ENCODE assay signal across 1 cellular context in genomic region chr2:151789055-151789834, GRCh38.
TF ChIP-seq lines count a peak whose summit lies in the region.

No MANE protein-coding gene starts in this region.

TF ChIP-seq in K562, 482 proteins besides CTCF, POLR2A, EP300 and RAD21 (continued from another document and continues in another):
- TF ChIP-seq, protein P1, sequence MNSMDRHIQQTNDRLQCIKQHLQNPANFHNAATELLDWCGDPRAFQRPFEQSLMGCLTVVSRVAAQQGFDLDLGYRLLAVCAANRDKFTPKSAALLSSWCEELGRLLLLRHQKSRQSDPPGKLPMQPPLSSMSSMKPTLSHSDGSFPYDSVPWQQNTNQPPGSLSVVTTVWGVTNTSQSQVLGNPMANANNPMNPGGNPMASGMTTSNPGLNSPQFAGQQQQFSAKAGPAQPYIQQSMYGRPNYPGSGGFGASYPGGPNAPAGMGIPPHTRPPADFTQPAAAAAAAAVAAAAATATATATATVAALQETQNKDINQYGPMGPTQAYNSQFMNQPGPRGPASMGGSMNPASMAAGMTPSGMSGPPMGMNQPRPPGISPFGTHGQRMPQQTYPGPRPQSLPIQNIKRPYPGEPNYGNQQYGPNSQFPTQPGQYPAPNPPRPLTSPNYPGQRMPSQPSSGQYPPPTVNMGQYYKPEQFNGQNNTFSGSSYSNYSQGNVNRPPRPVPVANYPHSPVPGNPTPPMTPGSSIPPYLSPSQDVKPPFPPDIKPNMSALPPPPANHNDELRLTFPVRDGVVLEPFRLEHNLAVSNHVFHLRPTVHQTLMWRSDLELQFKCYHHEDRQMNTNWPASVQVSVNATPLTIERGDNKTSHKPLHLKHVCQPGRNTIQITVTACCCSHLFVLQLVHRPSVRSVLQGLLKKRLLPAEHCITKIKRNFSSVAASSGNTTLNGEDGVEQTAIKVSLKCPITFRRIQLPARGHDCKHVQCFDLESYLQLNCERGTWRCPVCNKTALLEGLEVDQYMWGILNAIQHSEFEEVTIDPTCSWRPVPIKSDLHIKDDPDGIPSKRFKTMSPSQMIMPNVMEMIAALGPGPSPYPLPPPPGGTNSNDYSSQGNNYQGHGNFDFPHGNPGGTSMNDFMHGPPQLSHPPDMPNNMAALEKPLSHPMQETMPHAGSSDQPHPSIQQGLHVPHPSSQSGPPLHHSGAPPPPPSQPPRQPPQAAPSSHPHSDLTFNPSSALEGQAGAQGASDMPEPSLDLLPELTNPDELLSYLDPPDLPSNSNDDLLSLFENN (IDR thresholded peaks at IDR 0.05; ENCODE audit: low read depth in 2 of 2, low read length in 2 of 2): peak in 1 of 2 experiments; percentile 87; a peak in 2 of 4 replicates
- no peak for TF ChIP-seq DNMT1 (IDR thresholded peaks at IDR 0.05)
- TF ChIP-seq NFRKB (IDR thresholded peaks at IDR 0.05; ENCODE audit: low read depth): no peak; the same call in 1 of the 2 replicates
- TF ChIP-seq, protein P2, sequence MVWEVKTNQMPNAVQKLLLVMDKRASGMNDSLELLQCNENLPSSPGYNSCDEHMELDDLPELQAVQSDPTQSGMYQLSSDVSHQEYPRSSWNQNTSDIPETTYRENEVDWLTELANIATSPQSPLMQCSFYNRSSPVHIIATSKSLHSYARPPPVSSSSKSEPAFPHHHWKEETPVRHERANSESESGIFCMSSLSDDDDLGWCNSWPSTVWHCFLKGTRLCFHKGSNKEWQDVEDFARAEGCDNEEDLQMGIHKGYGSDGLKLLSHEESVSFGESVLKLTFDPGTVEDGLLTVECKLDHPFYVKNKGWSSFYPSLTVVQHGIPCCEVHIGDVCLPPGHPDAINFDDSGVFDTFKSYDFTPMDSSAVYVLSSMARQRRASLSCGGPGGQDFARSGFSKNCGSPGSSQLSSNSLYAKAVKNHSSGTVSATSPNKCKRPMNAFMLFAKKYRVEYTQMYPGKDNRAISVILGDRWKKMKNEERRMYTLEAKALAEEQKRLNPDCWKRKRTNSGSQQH (CRISPR knock-in tag; IDR thresholded peaks at IDR 0.05): 0 out of 2 replicates have a peak, but pooled peaks have one; percentile 51
- no peak for TF ChIP-seq BRF1 (IDR thresholded peaks at IDR 0.05; ENCODE audit: borderline replicate concordance, extremely low read depth, insufficient read length)
- peak; percentile 43 for TF ChIP-seq BACH1 (tag; IDR thresholded peaks at IDR 0.05)
- no peak for TF ChIP-seq HIVEP1 (CRISPR knock-in tag; IDR thresholded peaks at IDR 0.05)
- no peak for TF ChIP-seq ZNF263 (CRISPR knock-in tag; IDR thresholded peaks at IDR 0.05; ENCODE audit: borderline replicate concordance)
- TF ChIP-seq ATF4 (CRISPR knock-in tag; IDR thresholded peaks at IDR 0.05): 0 out of 2 replicates have a peak, but pooled peaks have one; percentile 16
- TF ChIP-seq HMG20B (CRISPR knock-in tag; IDR thresholded peaks at IDR 0.05): no peak
- TF ChIP-seq ZNF507 (tag; conservative IDR thresholded peaks at IDR 0.05): no peak
- TF ChIP-seq HMG20A (CRISPR knock-in tag; conservative IDR thresholded peaks at IDR 0.05): no peak
- TF ChIP-seq MGA (IDR thresholded peaks at IDR 0.05): no peak
- peak; percentile 74; the same call in 1 of the 2 replicates for TF ChIP-seq RNF2 (IDR thresholded peaks at IDR 0.05)
- no peak for TF ChIP-seq CEBPG (CRISPR knock-in tag; IDR thresholded peaks at IDR 0.05)
- no peak for TF ChIP-seq CEBPG (tag; conservative IDR thresholded peaks at IDR 0.05 in 1 of 2, IDR thresholded peaks at IDR 0.05 in 1 of 2)
- no peak for TF ChIP-seq ZNF140 (CRISPR knock-in tag; IDR thresholded peaks at IDR 0.05)
- TF ChIP-seq TFE3 (CRISPR knock-in tag; IDR thresholded peaks at IDR 0.05): no peak
- no peak for TF ChIP-seq ZBTB26 (CRISPR knock-in tag; IDR thresholded peaks at IDR 0.05)
- no peak for TF ChIP-seq ZFP1 (CRISPR knock-in tag; IDR thresholded peaks at IDR 0.05)
- no peak for TF ChIP-seq GABPA (tag; conservative IDR thresholded peaks at IDR 0.05; ENCODE audit: low read depth)
- no peak for TF ChIP-seq MTF1 (CRISPR knock-in tag; IDR thresholded peaks at IDR 0.05; ENCODE audit: borderline replicate concordance)
- TF ChIP-seq E2F1 (CRISPR knock-in tag; IDR thresholded peaks at IDR 0.05): no peak
- 0 out of 2 replicates have a peak, but pooled peaks have one; percentile 45 for TF ChIP-seq TCF7 (IDR thresholded peaks at IDR 0.05; ENCODE audit: borderline replicate concordance)
- no peak for TF ChIP-seq XRCC5 (IDR thresholded peaks at IDR 0.05; ENCODE audit: low read depth, low read length)
- no peak for TF ChIP-seq SIN3A (IDR thresholded peaks at IDR 0.05; ENCODE audit: borderline replicate concordance in 2 of 2, control insufficient read depth in 1 of 2, low read depth in 2 of 2, low read length in 2 of 2)
- TF ChIP-seq CREBBP (IDR thresholded peaks at IDR 0.05; ENCODE audit: low read depth, low read length): no peak
- no peak for TF ChIP-seq ILK (tag; IDR thresholded peaks at IDR 0.05; ENCODE audit: borderline replicate concordance, low read depth)
- TF ChIP-seq FOS (IDR thresholded peaks at IDR 0.05; ENCODE audit: extremely low read depth, insufficient read length): no peak
- no peak for TF ChIP-seq ADNP (tag; IDR thresholded peaks at IDR 0.05)
- peak in 1 of 2 experiments; percentile 94; a peak in 2 of 4 replicates for TF ChIP-seq ARNT (IDR thresholded peaks at IDR 0.05)
- peak; percentile 77; the same call in 1 of the 2 replicates for TF ChIP-seq CHAMP1 (IDR thresholded peaks at IDR 0.05)
- TF ChIP-seq RBBP5 (IDR thresholded peaks at IDR 0.05; ENCODE audit: borderline replicate concordance, insufficient read depth, low read length, poor library complexity, severe bottlenecking): no peak
